15 cellular contexts compared by ENCODE assay signal in the genomic region with DNA sequence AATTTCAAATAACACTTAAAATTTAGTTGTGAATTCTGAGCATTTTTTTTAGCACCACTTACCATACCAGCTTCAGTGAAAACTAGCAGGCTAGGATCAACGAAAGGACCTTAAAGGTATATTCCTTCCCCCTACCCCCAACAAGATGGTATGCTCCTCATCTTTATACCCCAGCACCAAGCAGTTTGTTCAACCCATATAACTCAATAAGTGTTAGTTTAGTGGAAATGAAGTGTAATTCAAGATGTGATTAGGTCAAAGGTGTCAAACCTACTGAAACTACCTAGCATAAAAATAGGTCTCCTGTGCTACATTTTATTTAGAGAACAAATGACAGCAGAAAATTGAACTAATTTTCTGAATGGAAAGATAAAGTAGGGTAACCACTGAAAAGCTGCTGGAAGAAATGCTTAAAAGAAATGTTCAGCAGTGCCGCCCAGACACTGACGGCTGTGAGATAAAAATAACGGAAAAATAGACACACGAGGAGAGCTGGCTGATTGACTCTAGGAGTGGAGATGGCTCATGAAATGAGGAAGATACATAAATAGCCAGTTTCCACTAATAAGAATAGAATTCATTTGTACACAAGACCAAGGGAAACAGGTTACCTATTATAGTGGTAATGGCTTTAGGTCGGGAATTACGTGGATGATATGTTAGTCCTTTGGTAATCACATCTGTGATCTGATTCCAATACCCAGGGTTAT.
A peak's percentile ranks its signal among the peaks of the same experiment; 100 is the strongest.
DNase-seq lines count a peak whose midpoint lies in the region; ATAC-seq and TF ChIP-seq lines count a peak whose summit lies in the region.
"Had no signal": no experiment of that assay in that cellular context is flagged by ENCODE, and none has a peak within 500 bp of the region (broad histone marks: within the 10 kb centered on the region; RNA-seq: fewer than 3 reads in every experiment).

No MANE protein-coding gene starts in this region.

- 79 to 84% (median 80%) methylated on average over 7 of the region's 7 CpGs for WGBS in psoas muscle, 3 donors

- no peaks in the 10 kb centered on the region for H3K9me3 Mint-ChIP-seq in T-cell

- POLR2A ChIA-PET in T-cell (lab: Charles Lee) = interaction anchor here in 1 of 2 donors (0.6 kb wide), 1 partner anchor 20 kb away, joined by 3 read pairs; no protein-coding TSS in a partner anchor

- H3K4me3 ChIP-seq in psoas muscle = no peak overlapping the region
- H3K4me3 ChIP-seq: prostate gland, SK-N-MC, thyroid gland had no signal

- no peak overlapping the region for H3K4me3 Mint-ChIP-seq in T-cell

- TF ChIP-seq CTCF in psoas muscle (IDR thresholded peaks at IDR 0.05) = no peak

- intact Hi-C loops in psoas muscle (cut with DNase I) = no loop called here

- H3K36me3 ChIP-seq in psoas muscle (ENCODE audit: insufficient read depth in 1 of 2, low read depth in 1 of 2) = no peaks in the 10 kb centered on the region
- H3K36me3 ChIP-seq: prostate gland, thyroid gland had no signal

- ATAC-seq in GM18909 (IDR thresholded peaks at IDR 0.05; ENCODE audit: poor library complexity, unreplicated experiment) (peak; percentile 31), HG02885 (IDR thresholded peaks at IDR 0.05; ENCODE audit: poor library complexity, unreplicated experiment) (peak; percentile 40), T-cell (replicated peaks in 1 of 4) (no peak), GM19023 (IDR thresholded peaks at IDR 0.05; ENCODE audit: unreplicated experiment) (no peak), psoas muscle (no peak)

- H3K36me3 Mint-ChIP-seq in T-cell = no peaks in the 10 kb centered on the region

- CTCF ChIA-PET in T-cell (lab: Charles Lee) = interaction anchor here in 1 of 2 donors (1.0 kb wide), 1 partner anchor 11 kb away, joined by 4 read pairs; no protein-coding TSS in a partner anchor

- H3K4me1 Mint-ChIP-seq in T-cell = peaks cover 31 to 34% (median 31%) of the 10 kb centered on the region in 3 donors

- H3K27me3 Mint-ChIP-seq in T-cell = peaks cover 0 to 2% of the 10 kb centered on the region in 2 donors

- peak; percentile 31 for DNase-seq in Ammon's horn (ENCODE audit: low spot score)
- no peak for DNase-seq in T-cell
- DNase-seq in HuH-7 (ENCODE audit: low spot score) = no peak
- no peak for DNase-seq in stimulated activated CD4-positive, alpha-beta T cell treated with anti-CD3 and anti-CD28 coated beads, Interleukin-2, amount 100 ng/mL, for 24 hours
- no peak for DNase-seq in psoas muscle
- DNase-seq: activated CD8-positive, alpha-beta memory T cell treated with anti-CD3 and anti-CD28 coated beads, Interleukin-2, amount 50 U/mL, for 48 hours; GOT3; NK-92 treated with Interleukin-12 subunit alpha and Interleukin-12 subunit beta, amount 100 ng/mL, for 24 hours; stimulated activated CD4-positive, alpha-beta T cell treated with anti-CD3 and anti-CD28 coated beads, Interleukin-15, amount 100 ng/mL, for 24 hours; thyroid gland had no signal

- peak overlapping the region; percentile 4 to 29 for H3K27ac Mint-ChIP-seq in T-cell

- no peak overlapping the region for H3K27ac ChIP-seq in psoas muscle
- H3K27ac ChIP-seq: prostate gland, SK-N-MC, thyroid gland had no signal

- no peaks in the 10 kb centered on the region for H3K9me3 ChIP-seq in psoas muscle
- H3K9me3 ChIP-seq: prostate gland, thyroid gland had no signal

- H3K4me1 ChIP-seq in psoas muscle = no peaks in the 10 kb centered on the region
- H3K4me1 ChIP-seq: prostate gland, thyroid gland had no signal

- no peaks in the 10 kb centered on the region for H3K27me3 ChIP-seq in psoas muscle (ENCODE audit: insufficient read depth in 3 of 3, low read length in 2 of 3)
- H3K27me3 ChIP-seq: thyroid gland had no signal

Comparison
In these comparisons a context has a peak if more than half of its experiments do, and no peak if none do; other contexts are left out.
1. ATAC-seq: peak in GM18909 (single experiment) and HG02885 (single experiment); none in T-cell (0 of 4), GM19023 (single experiment) and psoas muscle (0 of 4).